21 cellular contexts compared by ENCODE assay signal in the genomic region with DNA sequence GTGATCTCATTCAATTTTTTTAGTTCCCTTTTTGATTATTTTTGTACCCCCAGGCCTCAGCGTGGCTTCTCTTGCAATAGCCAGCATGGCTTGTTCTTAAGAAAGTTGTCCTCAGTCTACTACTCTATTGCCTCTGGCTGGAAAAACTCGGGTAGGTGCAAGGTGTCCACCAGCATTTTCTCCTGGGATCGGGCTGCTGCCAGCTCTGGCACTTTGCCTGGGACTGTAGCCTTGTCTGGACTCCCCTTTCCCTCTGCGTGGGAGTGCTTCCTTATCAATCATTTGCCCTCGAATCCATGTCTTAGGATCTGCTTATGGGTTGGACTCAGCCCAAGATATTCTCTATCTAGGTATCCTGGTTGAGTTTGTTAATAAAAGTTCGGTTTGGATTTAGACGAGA.
DNase-seq lines count a peak whose midpoint lies in the region; ATAC-seq, FAIRE-seq and TF ChIP-seq lines count a peak whose summit lies in the region.
"Had no signal": no experiment of that assay in that cellular context is flagged by ENCODE, and none has a peak within 500 bp of the region (broad histone marks: within the 10 kb centered on the region; RNA-seq: fewer than 3 reads in every experiment).

No MANE protein-coding gene starts in this region.

- no peaks in the 10 kb centered on the region for H3K36me3 Mint-ChIP-seq in GM23338 (ENCODE audit: low read depth)
- H3K36me3 Mint-ChIP-seq: CD4-positive, alpha-beta memory T cell had no signal

- POLR2A ChIA-PET in HEK293 (lab: Yijun Ruan, JAX): no interaction called here

- H3K4me3 Mint-ChIP-seq in GM23338: no peak overlapping the region
- H3K4me3 Mint-ChIP-seq: CD4-positive, alpha-beta memory T cell; HFFc6 had no signal

- ATAC-seq in GM23338: no peak
- peak; percentile 66 for ATAC-seq in body of pancreas
- peak; percentile 79 to 88 (median 87) for ATAC-seq in pancreas
- ATAC-seq: A549, HCT116 had no signal

- H3K27ac ChIP-seq in GM23338 (ENCODE audit: low read depth) (no peak overlapping the region), HEK293 (ENCODE audit: extremely low read depth, low read depth, low read length) (no peak overlapping the region), body of pancreas (peak overlapping the region in 2 of 4 donors; percentile 6 to 56), pancreas (peak overlapping the region in 1 of 4 donors; percentile 66)
- H3K27ac ChIP-seq: A549 had no signal

- H3K27ac Mint-ChIP-seq in GM23338: no peak overlapping the region
- H3K27ac Mint-ChIP-seq: CD4-positive, alpha-beta memory T cell; HFFc6 had no signal

- H3K9me3 ChIP-seq in HEK293 (ENCODE audit: control insufficient read depth, insufficient read depth, low read depth, low read length) (no peaks in the 10 kb centered on the region), body of pancreas (no peaks in the 10 kb centered on the region), pancreas (no peaks in the 10 kb centered on the region)
- H3K9me3 ChIP-seq: A549, Caco-2 had no signal

- no peaks in the 10 kb centered on the region for H3K9me3 Mint-ChIP-seq in GM23338

- intact Hi-C loops in body of pancreas (cut with DNase I): no loop called here
- intact Hi-C loops in pancreas (cut with DNase I): no loop called here

- DNase-seq in GM23338 (ENCODE audit: low spot score): no peak
- DNase-seq in body of pancreas: peak; percentile 58 to 77 (median 68)
- DNase-seq in pancreas: peak; percentile 51 to 76 (median 68)
- no peak for DNase-seq in AML-193 (lab: John Stamatoyannopoulos, UW)
- no peak for DNase-seq in activated CD4-positive, CD25-positive, alpha-beta regulatory T cell treated with anti-CD3 and anti-CD28 coated beads, Interleukin-2, amount 50 U/mL, for 72 hours
- DNase-seq in activated T-cell treated with anti-CD3 and anti-CD28 coated beads, Interleukin-2, amount 50 U/mL, for 1 hour: no peak
- DNase-seq: 8988T; ACHN; C1 segment of cervical spinal cord; Caco-2; CD4-positive, alpha-beta memory T cell; DMS53; DMS79 treated with DMSO at 0.1 percent for 48 hours; GF-D8; H7; HFFc6 had no signal

- peaks cover 2% of the 10 kb centered on the region for H3K27me3 Mint-ChIP-seq in GM23338 (ENCODE audit: insufficient read depth, low read depth, poor library complexity)
- H3K27me3 Mint-ChIP-seq: CD4-positive, alpha-beta memory T cell had no signal

- H3K4me2 ChIP-seq in GM23338: no peak overlapping the region
- H3K4me2 ChIP-seq: A549 had no signal

- H4K20me1 ChIP-seq in GM23338 (replicated peaks; ENCODE audit: insufficient read depth): no peaks in the 10 kb centered on the region

- no peaks in the 10 kb centered on the region for H3K9me2 ChIP-seq in GM23338 (ENCODE audit: insufficient read depth)

- no peaks in the 10 kb centered on the region for H3F3A ChIP-seq in GM23338 (replicated peaks; ENCODE audit: low read depth)

- TF ChIP-seq CTCF in GM23338 (conservative IDR thresholded peaks at IDR 0.05; ENCODE audit: low read depth in 2 of 2) (no peak), HEK293 (tag by site-specific recombination; IDR thresholded peaks at IDR 0.05) (no peak), body of pancreas (IDR thresholded peaks at IDR 0.05) (no peak), pancreas (IDR thresholded peaks at IDR 0.05) (no peak)

- CTCF ChIA-PET in HEK293 (lab: Yijun Ruan, JAX): no interaction called here

- no peak for FAIRE-seq in pancreas (lab: Jason Lieb, UNC)
- FAIRE-seq: A549, GM12892, H1 had no signal

- 19% methylated on average over 7 of the region's 7 CpGs for WGBS in body of pancreas, 2 donors
- 15 to 21% methylated on average over 7 of the region's 7 CpGs for WGBS in pancreas, 2 donors

- no peaks in the 10 kb centered on the region for H3K27me3 ChIP-seq in GM23338 (ENCODE audit: insufficient read depth)
- no peaks in the 10 kb centered on the region for H3K27me3 ChIP-seq in body of pancreas
- H3K27me3 ChIP-seq in pancreas: no peaks in the 10 kb centered on the region

- H3K36me3 ChIP-seq in GM23338 (ENCODE audit: insufficient read depth) (no peaks in the 10 kb centered on the region), HEK293 (ENCODE audit: control insufficient read depth in 2 of 2, insufficient read depth in 1 of 2, low read length in 2 of 2) (no peaks in the 10 kb centered on the region), body of pancreas (replicated peaks in 1 of 2; ENCODE audit: insufficient read depth in 1 of 2, low read depth in 2 of 2) (no peaks in the 10 kb centered on the region), pancreas (no peaks in the 10 kb centered on the region)

- H3K4me1 Mint-ChIP-seq in GM23338: peaks cover 40% of the 10 kb centered on the region
- H3K4me1 Mint-ChIP-seq: CD4-positive, alpha-beta memory T cell had no signal

- peaks cover 29% of the 10 kb centered on the region for H3K4me1 ChIP-seq in GM23338 (ENCODE audit: insufficient read depth)
- H3K4me1 ChIP-seq in HEK293 (ENCODE audit: control insufficient read depth, insufficient read depth, low read length): 0 out of 2 replicates have a peak, but pooled peaks cover 4% of the 10 kb centered on the region
- H3K4me1 ChIP-seq in body of pancreas: peaks cover 17% of the 10 kb centered on the region
- H3K4me1 ChIP-seq in pancreas: peaks cover 7 to 21% (median 20%) of the 10 kb centered on the region in 3 donors
- H3K4me1 ChIP-seq: A549, Caco-2 had no signal

- H2AFZ ChIP-seq in GM23338: peak overlapping the region; percentile 60; the same call in 1 of the 2 replicates

- no peak for TF ChIP-seq POLR2A in body of pancreas (IDR thresholded peaks at IDR 0.05)

- H3K4me3 ChIP-seq in GM23338: no peak overlapping the region
- H3K4me3 ChIP-seq in HEK293 (ENCODE audit: low read depth, low read length): no peak overlapping the region
- no peak overlapping the region for H3K4me3 ChIP-seq in body of pancreas
- H3K4me3 ChIP-seq in pancreas: no peak overlapping the region
- H3K4me3 ChIP-seq: A549 had no signal

- H3K79me2 ChIP-seq in GM23338 (replicated peaks; ENCODE audit: insufficient read depth): no peaks in the 10 kb centered on the region

TF ChIP-seq in GM23338, 12 proteins besides CTCF, POLR2A, EP300 and RAD21:
- no peak for TF ChIP-seq JUNB (IDR thresholded peaks at IDR 0.05; ENCODE audit: unreplicated experiment)
- no peak for TF ChIP-seq POLR2AphosphoS5 (IDR thresholded peaks at IDR 0.05; ENCODE audit: low read depth)
- no peak for TF ChIP-seq NANOG (IDR thresholded peaks at IDR 0.05; ENCODE audit: borderline replicate concordance)

TF ChIP-seq in HEK293, 187 proteins besides CTCF, POLR2A, EP300 and RAD21:
- TF ChIP-seq, protein P1, sequence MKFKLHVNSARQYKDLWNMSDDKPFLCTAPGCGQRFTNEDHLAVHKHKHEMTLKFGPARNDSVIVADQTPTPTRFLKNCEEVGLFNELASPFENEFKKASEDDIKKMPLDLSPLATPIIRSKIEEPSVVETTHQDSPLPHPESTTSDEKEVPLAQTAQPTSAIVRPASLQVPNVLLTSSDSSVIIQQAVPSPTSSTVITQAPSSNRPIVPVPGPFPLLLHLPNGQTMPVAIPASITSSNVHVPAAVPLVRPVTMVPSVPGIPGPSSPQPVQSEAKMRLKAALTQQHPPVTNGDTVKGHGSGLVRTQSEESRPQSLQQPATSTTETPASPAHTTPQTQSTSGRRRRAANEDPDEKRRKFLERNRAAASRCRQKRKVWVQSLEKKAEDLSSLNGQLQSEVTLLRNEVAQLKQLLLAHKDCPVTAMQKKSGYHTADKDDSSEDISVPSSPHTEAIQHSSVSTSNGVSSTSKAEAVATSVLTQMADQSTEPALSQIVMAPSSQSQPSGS (tag by site-specific recombination; IDR thresholded peaks at IDR 0.05; ENCODE audit: low read depth): no peak
- TF ChIP-seq ZNF354C (tag by site-specific recombination; IDR thresholded peaks at IDR 0.05; ENCODE audit: borderline replicate concordance, low read depth): no peak
- no peak for TF ChIP-seq ZNF776 (tag by site-specific recombination; IDR thresholded peaks at IDR 0.05; ENCODE audit: borderline replicate concordance)
- TF ChIP-seq ZNF610 (tag by site-specific recombination; IDR thresholded peaks at IDR 0.05; ENCODE audit: borderline replicate concordance): no peak
- TF ChIP-seq ZNF544 (tag by site-specific recombination; IDR thresholded peaks at IDR 0.05): no peak
- TF ChIP-seq ZNF112 (tag by site-specific recombination; IDR thresholded peaks at IDR 0.05): no peak
- TF ChIP-seq ZFHX2 (tag by site-specific recombination; conservative IDR thresholded peaks at IDR 0.05): peak; percentile 30; the same call in 1 of the 2 replicates
TF ChIP-seq in HEK293: peak in this region for 1.

Comparison
In these comparisons a context has a peak if more than half of its experiments do, and no peak if none do; other contexts are left out.
1. DNase-seq: peak in body of pancreas (4 of 4) and pancreas (6 of 6); none in GM23338 (single experiment), AML-193 (0 of 2), activated CD4-positive, CD25-positive, alpha-beta regulatory T cell treated with anti-CD3 and anti-CD28 coated beads, Interleukin-2, amount 50 U/mL, for 72 hours (single experiment) and activated T-cell treated with anti-CD3 and anti-CD28 coated beads, Interleukin-2, amount 50 U/mL, for 1 hour (single experiment).